9 cellular contexts compared by ENCODE assay signal in the genomic region with DNA sequence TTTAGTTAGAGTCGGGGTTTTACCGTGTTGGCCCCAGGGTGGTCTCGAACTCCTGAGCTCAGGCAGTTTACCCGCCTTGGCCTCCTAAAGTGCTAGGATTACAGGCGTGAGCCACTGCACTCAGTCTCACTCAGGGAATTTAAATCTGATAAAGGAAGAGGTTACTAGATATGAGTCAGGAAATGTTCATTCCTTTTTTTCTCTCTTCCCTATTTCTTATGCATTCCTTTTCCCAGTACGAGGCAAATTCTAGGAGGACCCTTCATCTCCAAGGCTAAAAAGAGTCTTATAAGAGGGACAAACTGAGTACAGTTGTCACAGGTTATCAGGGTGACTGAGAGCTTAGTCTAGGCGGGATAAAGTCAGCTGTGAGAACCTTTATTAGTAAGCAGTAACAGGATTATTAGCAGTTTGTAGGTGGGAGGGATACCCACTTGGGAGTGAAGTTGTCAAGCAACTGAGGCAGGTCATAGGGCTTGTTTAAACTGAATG. TPM values are rescaled to one million over a fixed set of nuclear protein-coding genes. Genes with fewer than 3 reads are reported as not detected.
DNase-seq lines count a peak whose midpoint lies in the region; ATAC-seq and TF ChIP-seq lines count a peak whose summit lies in the region.
"Had no signal": no experiment of that assay in that cellular context is flagged by ENCODE, and none has a peak within 500 bp of the region (broad histone marks: within the 10 kb centered on the region; RNA-seq: fewer than 3 reads in every experiment).

No MANE protein-coding gene starts in this region.

- no peak for TF ChIP-seq CTCF in coronary artery (IDR thresholded peaks at IDR 0.05)

- DNase-seq in ACHN (peak; percentile 29), coronary artery (ENCODE audit: low spot score) (no peak), LoVo (ENCODE audit: low spot score) (no peak), NCI-H526 (lab: John Stamatoyannopoulos, UW) (no peak)
- no peak for DNase-seq in natural killer cell treated with Interleukin-12 subunit alpha and Interleukin-12 subunit beta and Interleukin-15 and Interleukin-18, amount 100 ng/mL, for 72 hours (ENCODE audit: low spot score)
- DNase-seq in stimulated activated CD4-positive, alpha-beta T cell treated with anti-CD3 and anti-CD28 coated beads, Interleukin-4, amount 100 ng/mL, for 1 hour, result no peak
- DNase-seq: activated naive CD8-positive, alpha-beta T cell treated with anti-CD3 and anti-CD28 coated beads for 36 hours had no signal

- H3K27me3 Mint-ChIP-seq in IgD-negative memory B cell, result no peaks in the 10 kb centered on the region
- no peaks in the 10 kb centered on the region for H3K27me3 Mint-ChIP-seq in natural killer cell treated with Interleukin-12 subunit alpha and Interleukin-12 subunit beta and Interleukin-15 and Interleukin-18, amount 100 ng/mL, for 72 hours
- H3K27me3 Mint-ChIP-seq: activated naive CD8-positive, alpha-beta T cell treated with anti-CD3 and anti-CD28 coated beads for 36 hours had no signal

- H3K4me3 Mint-ChIP-seq in IgD-negative memory B cell, result peak overlapping the region in 2 of 4 donors; percentile 3 to 90
- H3K4me3 Mint-ChIP-seq in natural killer cell treated with Interleukin-12 subunit alpha and Interleukin-12 subunit beta and Interleukin-15 and Interleukin-18, amount 100 ng/mL, for 72 hours, result peak overlapping the region; percentile 91
- H3K4me3 Mint-ChIP-seq: activated naive CD8-positive, alpha-beta T cell treated with anti-CD3 and anti-CD28 coated beads for 36 hours had no signal

- in situ Hi-C loops in ACHN (cut with HindIII; ENCODE audit: low pct_ligation_motif_present, low pct_unique_long_range_greater_than_20kb, low sequenced_read_pairs), result no loop called here

- H3K27ac Mint-ChIP-seq in IgD-negative memory B cell, result peak overlapping the region in 2 of 3 donors; percentile 41 to 45
- H3K27ac Mint-ChIP-seq in natural killer cell treated with Interleukin-12 subunit alpha and Interleukin-12 subunit beta and Interleukin-15 and Interleukin-18, amount 100 ng/mL, for 72 hours, result peak overlapping the region; percentile 89 to 93

- no peaks in the 10 kb centered on the region for H3K9me3 Mint-ChIP-seq in IgD-negative memory B cell
- H3K9me3 Mint-ChIP-seq in natural killer cell treated with Interleukin-12 subunit alpha and Interleukin-12 subunit beta and Interleukin-15 and Interleukin-18, amount 100 ng/mL, for 72 hours, result no peaks in the 10 kb centered on the region
- H3K9me3 Mint-ChIP-seq: activated naive CD8-positive, alpha-beta T cell treated with anti-CD3 and anti-CD28 coated beads for 36 hours had no signal

- peak overlapping the region; percentile 76 to 84 for H3K27ac ChIP-seq in coronary artery

- peak overlapping the region; percentile 39 for H3K4me3 ChIP-seq in coronary artery

- H3K4me1 Mint-ChIP-seq in IgD-negative memory B cell, result peaks cover 27 to 35% (median 28%) of the 10 kb centered on the region in 3 donors
- H3K4me1 Mint-ChIP-seq in natural killer cell treated with Interleukin-12 subunit alpha and Interleukin-12 subunit beta and Interleukin-15 and Interleukin-18, amount 100 ng/mL, for 72 hours (ENCODE audit: low read depth in 2 of 2), result peaks cover 39 to 45% of the 10 kb centered on the region in 2 donors

- H3K36me3 Mint-ChIP-seq in IgD-negative memory B cell, result no peaks in the 10 kb centered on the region
- H3K36me3 Mint-ChIP-seq in natural killer cell treated with Interleukin-12 subunit alpha and Interleukin-12 subunit beta and Interleukin-15 and Interleukin-18, amount 100 ng/mL, for 72 hours, result no peaks in the 10 kb centered on the region

- no peak for ATAC-seq in natural killer cell treated with Interleukin-12 subunit alpha and Interleukin-12 subunit beta and Interleukin-15 and Interleukin-18, amount 100 ng/mL, for 72 hours
- no peak for ATAC-seq in HG02840 (IDR thresholded peaks at IDR 0.05; ENCODE audit: low FRiP score, unreplicated experiment)

RNA-seq across cellular contexts. Expression of gene MACF1, which starts 9.1 kb away (rescaled TPM):
- polyA plus RNA-seq in IgD-negative memory B cell, result 51.2 TPM
- total RNA-seq in natural killer cell treated with Interleukin-12 subunit alpha and Interleukin-12 subunit beta and Interleukin-15 and Interleukin-18, amount 100 ng/mL, for 72 hours, result 100 to 1,000 TPM; 370 to 514 TPM
